11 cellular contexts compared by ENCODE assay signal in genomic region chr14:50233335-50234250, GRCh38. TPM values are rescaled to one million over a fixed set of nuclear protein-coding genes. Genes with fewer than 3 reads are reported as not detected.
DNase-seq lines count a peak whose midpoint lies in the region; ATAC-seq and TF ChIP-seq lines count a peak whose summit lies in the region.
"Had no signal": no experiment of that assay in that cellular context is flagged by ENCODE, and none has a peak within 500 bp of the region (broad histone marks: within the 10 kb centered on the region; RNA-seq: fewer than 3 reads in every experiment).

No MANE protein-coding gene starts in this region.

- CTCF ChIA-PET in activated CD4-positive, alpha-beta T cell treated with anti-CD3 and anti-CD28 coated beads for 36 hours (lab: Charles Lee), result interaction anchor here (1.2 to 1.4 kb wide), 3 partner anchors 117 to 381 kb away, joined by 3 to 4 read pairs (median 3); partner anchors contain the start of genes NEMF and VCPKMT

- peak; percentile 54 for DNase-seq in activated CD4-positive, alpha-beta T cell treated with anti-CD3 and anti-CD28 coated beads for 36 hours
- no peak for DNase-seq in activated CD4-positive, alpha-beta T cell treated with anti-CD3 and anti-CD28 coated beads for 1 hour
- DNase-seq in NCI-H2107 treated with DMSO at 0.1 percent for 48 hours (lab: John Stamatoyannopoulos, UW; ENCODE audit: unreplicated experiment) (peak; percentile 94), gastrocnemius medialis (peak; percentile 39 to 53), nucleus accumbens (lab: John Stamatoyannopoulos, UW) (no peak), NOMO-1 treated with DMSO at 0.1 percent for 48 hours (lab: John Stamatoyannopoulos, UW; ENCODE audit: unreplicated experiment) (no peak)
- DNase-seq in activated T-helper 9 cell treated with anti-CD3 and anti-CD28 coated beads, Interleukin-2, amount 50 U/mL, for 16 hours (ENCODE audit: low read depth), result peak; percentile 19
- no peak for DNase-seq in effector CD8-positive, alpha-beta T cell (lab: John Stamatoyannopoulos, UW)
- DNase-seq: glutamatergic neuron, Kasumi-1 had no signal

- no peak for TF ChIP-seq POLR2A in gastrocnemius medialis (IDR thresholded peaks at IDR 0.05)

- H3K4me3 Mint-ChIP-seq in activated CD4-positive, alpha-beta T cell treated with anti-CD3 and anti-CD28 coated beads for 36 hours, result peak overlapping the region; percentile 52

- peak; percentile 10 for ATAC-seq in activated CD4-positive, alpha-beta T cell treated with anti-CD3 and anti-CD28 coated beads for 36 hours
- ATAC-seq in gastrocnemius medialis, result peak; percentile 53 to 57

- peaks cover 33 to 34% of the 10 kb centered on the region in 2 donors for H3K4me1 ChIP-seq in gastrocnemius medialis

- H3K36me3 Mint-ChIP-seq in activated CD4-positive, alpha-beta T cell treated with anti-CD3 and anti-CD28 coated beads for 36 hours (ENCODE audit: low read depth), result peaks cover 16% of the 10 kb centered on the region

- in situ Hi-C loops in gastrocnemius medialis (cut with MboI; ENCODE audit: low sequenced_read_pairs in 4 of 4), result loop anchor here in 1 of 4 donors (10.0 kb wide), 1 partner anchor 369 kb away; no protein-coding TSS in a partner anchor

- intact Hi-C loops in activated CD4-positive, alpha-beta T cell treated with anti-CD3 and anti-CD28 coated beads for 36 hours (cut with DNase I, micrococcal nuclease), result loop anchor here (5.0 kb wide), 5 partner anchors 129 to 601 kb away; partner anchors contain the start of gene POLE2 (in 1 of the 2)
- intact Hi-C loops in gastrocnemius medialis (cut with DNase I; ENCODE audit: low total_unique reads), result loop anchor here (5.0 to 10.0 kb wide), 4 partner anchors 119 to 434 kb away; partner anchors contain the start of genes CDKL1, SAV1 and VCPKMT

- no peaks in the 10 kb centered on the region for H3K27me3 Mint-ChIP-seq in activated CD4-positive, alpha-beta T cell treated with anti-CD3 and anti-CD28 coated beads for 36 hours

- H3K36me3 ChIP-seq in gastrocnemius medialis, result no peaks in the 10 kb centered on the region

- no peaks in the 10 kb centered on the region for H3K9me3 ChIP-seq in gastrocnemius medialis

- no peak for TF ChIP-seq CTCF in gastrocnemius medialis (IDR thresholded peaks at IDR 0.05 in 4 of 5, conservative IDR thresholded peaks at IDR 0.05 in 1 of 5)

- H3K4me3 ChIP-seq in gastrocnemius medialis, result no peak overlapping the region
- H3K4me3 ChIP-seq: coronary artery had no signal

- POLR2A ChIA-PET in activated CD4-positive, alpha-beta T cell treated with anti-CD3 and anti-CD28 coated beads for 36 hours (lab: Charles Lee), result interaction anchor here (0.7 kb wide), 1 partner anchor 10 kb away, joined by 5 read pairs; no protein-coding TSS in a partner anchor

- H3K9me3 Mint-ChIP-seq in activated CD4-positive, alpha-beta T cell treated with anti-CD3 and anti-CD28 coated beads for 36 hours (ENCODE audit: low read depth), result peaks cover 10% of the 10 kb centered on the region

- no peaks in the 10 kb centered on the region for H3K27me3 ChIP-seq in gastrocnemius medialis

- peaks cover 34% of the 10 kb centered on the region for H3K4me1 Mint-ChIP-seq in activated CD4-positive, alpha-beta T cell treated with anti-CD3 and anti-CD28 coated beads for 36 hours

- peak overlapping the region in 3 of 4 donors; percentile 97 to 99 (median 97) for H3K27ac ChIP-seq in gastrocnemius medialis

- H3K27ac Mint-ChIP-seq in activated CD4-positive, alpha-beta T cell treated with anti-CD3 and anti-CD28 coated beads for 36 hours, result peak overlapping the region; percentile 25

RNA-seq across cellular contexts. Expression of gene SOS2, which starts 2.2 kb away (rescaled TPM):
- total RNA-seq in activated CD4-positive, alpha-beta T cell treated with anti-CD3 and anti-CD28 coated beads for 36 hours, result 10 to 100 TPM; 20.2 to 20.9 TPM
- 10 to 100 TPM; 46.5 to 81.2 (median 52.3) TPM for total RNA-seq in gastrocnemius medialis

Comparison
In these comparisons a context has a peak if more than half of its experiments do, and no peak if none do; other contexts are left out.
1. DNase-seq: peak in activated CD4-positive, alpha-beta T cell treated with anti-CD3 and anti-CD28 coated beads for 36 hours (single experiment), NCI-H2107 treated with DMSO at 0.1 percent for 48 hours (single experiment), activated T-helper 9 cell treated with anti-CD3 and anti-CD28 coated beads, Interleukin-2, amount 50 U/mL, for 16 hours (single experiment) and gastrocnemius medialis (2 of 2); none in activated CD4-positive, alpha-beta T cell treated with anti-CD3 and anti-CD28 coated beads for 1 hour (single experiment), nucleus accumbens (0 of 56), effector CD8-positive, alpha-beta T cell (single experiment) and NOMO-1 treated with DMSO at 0.1 percent for 48 hours (single experiment).